In genomic region chr12:53675701-53676607, GRCh38 we compare ENCODE assay signal across 8 cellular contexts. TPM values are rescaled to one million over a fixed set of nuclear protein-coding genes. Genes with fewer than 3 reads are reported as not detected.
A peak's percentile ranks its signal among the peaks of the same experiment; 100 is the strongest.
DNase-seq lines count a peak whose midpoint lies in the region; ATAC-seq and TF ChIP-seq lines count a peak whose summit lies in the region.

ATP5MC2 (minus strand) TSS chr12:53676083; CDS start chr12:53672614, 3,469 bp downstream.

- TF ChIP-seq CTCF in chondrocyte (IDR thresholded peaks at IDR 0.05) (peak; percentile 97), kidney epithelial cell (IDR thresholded peaks at IDR 0.05; ENCODE audit: insufficient read depth, low read length, poor library complexity, severe bottlenecking) (peak; percentile 100)

- H3K27me3 Mint-ChIP-seq in chondrocyte (ENCODE audit: low read depth): peaks cover 5% of the 10 kb centered on the region

- H3K4me3 ChIP-seq in BLaER1 (peak within 1 kb of the TSS; percentile 76), kidney epithelial cell (ENCODE audit: low read depth, low read length) (peak within 1 kb of the TSS; percentile 65)

- H3K4me1 Mint-ChIP-seq in chondrocyte (ENCODE audit: low read depth): peaks cover 36% of the 10 kb centered on the region

- peak within 1 kb of the TSS; percentile 81 for H3K9ac ChIP-seq in BLaER1

- peak within 1 kb of the TSS; percentile 97 for H3K27ac Mint-ChIP-seq in chondrocyte (ENCODE audit: unreplicated experiment)

- peak; percentile 89 for DNase-seq in GM19238 (ENCODE audit: insufficient read length, low spot score)
- peak; percentile 98 for DNase-seq in NCI-H510A treated with DMSO at 0.1 percent for 48 hours (lab: John Stamatoyannopoulos, UW)
- peak; percentile 95 to 96 for DNase-seq in activated CD4-positive, alpha-beta T cell treated with anti-CD3 and anti-CD28 coated beads for 24 hours (ENCODE audit: low read depth in 2 of 2)
- peak; percentile 98 for DNase-seq in chondrocyte (ENCODE audit: low spot score)
- peak; percentile 88 for DNase-seq in kidney epithelial cell (ENCODE audit: low read depth)
- DNase-seq in stimulated activated CD4-positive, alpha-beta T cell treated with anti-CD3 and anti-CD28 coated beads, Interleukin-15, amount 100 ng/mL, for 48 hours (ENCODE audit: low read depth in 2 of 2): peak; percentile 95 to 96

- no peaks in the 10 kb centered on the region for H3K9me3 ChIP-seq in BLaER1

- H3K36me3 ChIP-seq in BLaER1 (peaks cover 37% of the 10 kb centered on the region), kidney epithelial cell (ENCODE audit: control insufficient read depth, insufficient read depth, low read length) (no peaks in the 10 kb centered on the region)

- peak; percentile 95 for ATAC-seq in HG03442 (IDR thresholded peaks at IDR 0.05; ENCODE audit: unreplicated experiment)

- peaks cover 36% of the 10 kb centered on the region for H3K27me3 ChIP-seq in BLaER1
- no peaks in the 10 kb centered on the region for H3K27me3 ChIP-seq in kidney epithelial cell (ENCODE audit: control insufficient read depth, insufficient read depth, low read length)

- H3K9me3 Mint-ChIP-seq in chondrocyte (ENCODE audit: low read depth): no peaks in the 10 kb centered on the region

- H3K4me2 ChIP-seq in BLaER1: peak within 1 kb of the TSS; percentile 94

- no peaks in the 10 kb centered on the region for H4K20me1 ChIP-seq in BLaER1

- peak within 1 kb of the TSS; percentile 94 for H3K4me3 Mint-ChIP-seq in chondrocyte (ENCODE audit: unreplicated experiment)

- peak within 1 kb of the TSS; percentile 91 for H3K27ac ChIP-seq in BLaER1

- peaks cover 28% of the 10 kb centered on the region for H3K4me1 ChIP-seq in BLaER1

- H3K36me3 Mint-ChIP-seq in chondrocyte (ENCODE audit: low read depth): peaks cover 10% of the 10 kb centered on the region

RNA-seq across cellular contexts. Expression of gene ATP5MC2, which starts in this region (rescaled TPM):
- total RNA-seq in chondrocyte: 201 to 204 TPM (median 203 TPM) in 3 replicates
- 235 and 299 TPM in 2 replicates for total RNA-seq in kidney epithelial cell

Comparison
In these comparisons a context has a peak if more than half of its experiments do, and no peak if none do; other contexts are left out.
1. Peak in every context shown above with its lines: DNase-seq, ATAC-seq, H3K4me3 ChIP-seq and H3K27ac ChIP-seq.